In genomic region chr22:41345807-41346335, GRCh38 we compare ENCODE assay signal across 10 cellular contexts.
"Had no signal": no experiment of that assay in that cellular context is flagged by ENCODE, and none has a peak within 500 bp of the region (broad histone marks: within the 10 kb centered on the region; RNA-seq: fewer than 3 reads in every experiment).

No MANE protein-coding gene starts in this region.

- H3K9me3 ChIP-seq: HAP-1 had no signal

- H3K4me2 ChIP-seq: KMS-11 had no signal

- ATAC-seq: HCT116 had no signal

- H3K9ac ChIP-seq: GM23248, KMS-11 had no signal

- H3K27ac Mint-ChIP-seq: HFFc6 had no signal

- H3K4me3 Mint-ChIP-seq: HFFc6 had no signal

- H2AFZ ChIP-seq: GM23248 had no signal

- H3K9me3 Mint-ChIP-seq: HFFc6 had no signal

- H3K27ac ChIP-seq: GM23248, HL-60, KMS-11 had no signal

- H3K4me1 ChIP-seq: HAP-1 had no signal

- DNase-seq: GM23248, GOT3, H7, HFFc6, IMR-90, KBM-7 had no signal

- H3K4me3 ChIP-seq: GM23248, HAP-1 had no signal
